8 cellular contexts compared by ENCODE assay signal in genomic region chr6:43246301-43247114, GRCh38. TPM values are rescaled to one million over a fixed set of nuclear protein-coding genes. Genes with fewer than 3 reads are reported as not detected.
A peak's percentile ranks its signal among the peaks of the same experiment; 100 is the strongest.
DNase-seq lines count a peak whose midpoint lies in the region; ATAC-seq lines count a peak whose summit lies in the region.

No MANE protein-coding gene starts in this region.

- no peaks in the 10 kb centered on the region for H3K9me3 Mint-ChIP-seq in stimulated activated naive CD8-positive, alpha-beta T cell treated with anti-CD3 and anti-CD28 coated beads, Interleukin-15, Interleukin-2, amounts not matched to agents 100 ng/mL and 50 ng/mL, for 24 hours

- ATAC-seq in Right ventricle myocardium inferior (peak; percentile 70), HG02870 (IDR thresholded peaks at IDR 0.05; ENCODE audit: unreplicated experiment) (peak; percentile 23)

- DNase-seq in Right ventricle myocardium inferior (ENCODE audit: missing footprints) (no peak), cardiac septum (ENCODE audit: low spot score) (no peak), NCI-H774 (lab: John Stamatoyannopoulos, UW) (peak; percentile 91), caudate nucleus (lab: John Stamatoyannopoulos, UW) (peak in 51 of 61 donors; percentile 48 to 90 (median 82)), left kidney (ENCODE audit: low read depth, low spot score) (peak; percentile 88), Kasumi-1 (lab: John Stamatoyannopoulos, UW) (no peak)

- H3K36me3 Mint-ChIP-seq in stimulated activated naive CD8-positive, alpha-beta T cell treated with anti-CD3 and anti-CD28 coated beads, Interleukin-15, Interleukin-2, amounts not matched to agents 100 ng/mL and 50 ng/mL, for 24 hours (ENCODE audit: low read depth), result no peaks in the 10 kb centered on the region

- H3K27me3 Mint-ChIP-seq in stimulated activated naive CD8-positive, alpha-beta T cell treated with anti-CD3 and anti-CD28 coated beads, Interleukin-15, Interleukin-2, amounts not matched to agents 100 ng/mL and 50 ng/mL, for 24 hours, result peaks cover 9% of the 10 kb centered on the region

- peak overlapping the region; percentile 81 for H3K4me3 Mint-ChIP-seq in stimulated activated naive CD8-positive, alpha-beta T cell treated with anti-CD3 and anti-CD28 coated beads, Interleukin-15, Interleukin-2, amounts not matched to agents 100 ng/mL and 50 ng/mL, for 24 hours

- peak overlapping the region; percentile 79 for H3K27ac ChIP-seq in caudate nucleus (ENCODE audit: low read depth, low read length)

- intact Hi-C loops in Right ventricle myocardium inferior (cut with DNase I), result no loop called here
- intact Hi-C loops in cardiac septum (cut with DNase I), result loop anchor here (5.0 kb wide), 1 partner anchor 64 kb away; the partner anchor contains the start of gene CUL9

- no peak overlapping the region for H3K27ac Mint-ChIP-seq in stimulated activated naive CD8-positive, alpha-beta T cell treated with anti-CD3 and anti-CD28 coated beads, Interleukin-15, Interleukin-2, amounts not matched to agents 100 ng/mL and 50 ng/mL, for 24 hours

- H3K4me1 Mint-ChIP-seq in stimulated activated naive CD8-positive, alpha-beta T cell treated with anti-CD3 and anti-CD28 coated beads, Interleukin-15, Interleukin-2, amounts not matched to agents 100 ng/mL and 50 ng/mL, for 24 hours (ENCODE audit: low read depth), result peaks cover 32% of the 10 kb centered on the region

RNA-seq across cellular contexts. Expression of gene TTBK1, which starts 3.2 kb away (rescaled TPM):
- total RNA-seq in Right ventricle myocardium inferior (0.19 TPM), cardiac septum (0.35 TPM)

RNA-seq across cellular contexts. Expression of gene DNPH1, which starts 17.2 kb away (rescaled TPM):
- total RNA-seq in Right ventricle myocardium inferior (29.9 TPM), cardiac septum (23.2 TPM)

RNA-seq across cellular contexts. Expression of gene SLC22A7, which starts 51.6 kb away (rescaled TPM):
- total RNA-seq in Right ventricle myocardium inferior (not detected), cardiac septum (not detected)

Comparison
In these comparisons a context has a peak if more than half of its experiments do, and no peak if none do; other contexts are left out.
1. DNase-seq: peak in NCI-H774 (single experiment), caudate nucleus (51 of 61) and left kidney (single experiment); none in Right ventricle myocardium inferior (single experiment), cardiac septum (single experiment) and Kasumi-1 (0 of 2).